In the genomic region with DNA sequence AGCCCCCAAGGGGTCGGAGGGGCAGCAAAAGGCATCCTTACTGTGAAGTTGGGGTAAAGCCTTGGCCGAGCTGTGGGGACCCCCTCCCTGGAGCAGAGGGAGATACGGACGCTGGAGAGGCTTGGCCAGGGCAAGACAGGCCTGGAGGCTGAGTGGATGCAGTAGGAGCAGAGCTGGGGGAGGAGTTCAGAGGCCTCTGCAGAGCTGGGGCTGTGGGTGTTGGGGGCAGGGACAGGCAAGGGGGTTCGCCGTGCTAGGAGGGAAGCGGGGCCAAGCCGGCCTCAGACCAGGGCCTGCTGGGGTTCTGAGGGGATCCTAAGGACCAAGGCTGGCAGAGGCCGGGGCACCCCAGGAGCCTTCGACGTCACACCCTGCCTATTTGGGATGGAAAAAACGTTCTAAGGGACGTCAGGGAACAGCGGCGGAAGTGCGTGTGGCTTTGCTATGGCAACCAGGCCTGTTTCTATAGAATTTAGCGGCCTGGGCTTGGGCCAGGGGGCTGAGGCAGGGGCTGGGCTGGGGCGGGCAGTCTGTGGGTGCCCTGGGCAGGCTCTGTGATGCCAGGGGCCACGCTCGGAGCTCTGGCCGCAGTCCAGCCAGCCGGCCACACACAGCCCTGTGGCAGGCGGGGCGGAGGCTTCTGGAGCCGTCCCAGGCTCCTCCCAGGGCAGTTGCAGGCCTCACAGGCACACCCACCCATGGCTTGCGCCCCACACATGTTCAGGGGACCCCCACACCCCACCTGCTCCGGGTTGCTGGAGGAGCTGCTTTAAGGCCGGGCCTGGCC, we compare ENCODE assay signal across 2 cellular contexts.
TF ChIP-seq lines count a peak whose summit lies in the region.

No MANE protein-coding gene starts in this region.

TF ChIP-seq in endothelial cell of umbilical vein, 7 proteins besides CTCF, POLR2A, EP300 and RAD21:
- no peak for TF ChIP-seq FOS (IDR thresholded peaks at IDR 0.05; ENCODE audit: borderline replicate concordance, insufficient read depth, low read length)
- TF ChIP-seq MAX (IDR thresholded peaks at IDR 0.05; ENCODE audit: insufficient read depth, insufficient read length) = no peak
- TF ChIP-seq MYC (IDR thresholded peaks at IDR 0.05; ENCODE audit: low read depth, low read length) = no peak
- no peak for TF ChIP-seq GATA2 (IDR thresholded peaks at IDR 0.05; ENCODE audit: insufficient read depth, insufficient read length, low read depth, low read length)
- TF ChIP-seq JUN (IDR thresholded peaks at IDR 0.05; ENCODE audit: borderline replicate concordance, insufficient read depth, insufficient read length, low read depth) = no peak
- TF ChIP-seq EZH2 (IDR thresholded peaks at IDR 0.05; ENCODE audit: borderline replicate concordance, low read depth, low read length, severe bottlenecking) = no peak
- TF ChIP-seq POLR2AphosphoS5 (IDR thresholded peaks at IDR 0.05; ENCODE audit: insufficient read depth, low read depth, low read length) = no peak

TF ChIP-seq in SK-N-SH, 30 proteins besides CTCF, POLR2A, EP300 and RAD21:
- no peak for TF ChIP-seq FOXJ3 (CRISPR knock-in tag; IDR thresholded peaks at IDR 0.05)
